In genomic region chr10:17113346-17113745, GRCh38 we compare ENCODE assay signal across 11 cellular contexts.
"Had no signal": no experiment of that assay in that cellular context is flagged by ENCODE, and none has a peak within 500 bp of the region (broad histone marks: within the 10 kb centered on the region; RNA-seq: fewer than 3 reads in every experiment).

No MANE protein-coding gene starts in this region.

- H3K4me3 ChIP-seq: gastrocnemius medialis, lower lobe of right lung, thyroid gland, uterus had no signal

- H3K27me3 ChIP-seq: gastrocnemius medialis, thyroid gland, uterus had no signal

- H3K4me3 Mint-ChIP-seq: activated naive CD4-positive, alpha-beta T cell treated with anti-CD3 and anti-CD28 coated beads, Interleukin-2, amount 50 U/mL, for 24 hours; central memory CD8-positive, alpha-beta T cell; T-helper 17 cell had no signal

- H3K27ac Mint-ChIP-seq: activated naive CD4-positive, alpha-beta T cell treated with anti-CD3 and anti-CD28 coated beads, Interleukin-2, amount 50 U/mL, for 24 hours; T-helper 17 cell had no signal

- H3K4me1 Mint-ChIP-seq: central memory CD8-positive, alpha-beta T cell had no signal

- H3K4me1 ChIP-seq: gastrocnemius medialis, lower lobe of right lung, uterus had no signal

- H3K36me3 ChIP-seq: gastrocnemius medialis, lower lobe of right lung, thyroid gland, uterus had no signal

- H3K9me3 ChIP-seq: gastrocnemius medialis, lower lobe of right lung, thyroid gland, uterus had no signal

- H3K27ac ChIP-seq: gastrocnemius medialis, lower lobe of right lung, thyroid gland, uterus had no signal

- H3K27me3 Mint-ChIP-seq: activated naive CD4-positive, alpha-beta T cell treated with anti-CD3 and anti-CD28 coated beads, Interleukin-2, amount 50 U/mL, for 24 hours; central memory CD8-positive, alpha-beta T cell; T-helper 17 cell had no signal

- DNase-seq: activated CD4-positive, alpha-beta T cell treated with anti-CD3 and anti-CD28 coated beads, Interleukin-2, amount 50 U/mL, for 4 hours; activated T-cell treated with anti-CD3 and anti-CD28 coated beads, Interleukin-2, amount 50 U/mL, for 1 hour; lower lobe of right lung; midbrain; T-helper 17 cell had no signal

- H3K9me3 Mint-ChIP-seq: activated naive CD4-positive, alpha-beta T cell treated with anti-CD3 and anti-CD28 coated beads, Interleukin-2, amount 50 U/mL, for 24 hours; central memory CD8-positive, alpha-beta T cell had no signal

- ATAC-seq: esophagus mucosa, gastrocnemius medialis, T-helper 17 cell had no signal
